Comparison of ENCODE assay signal across 8 cellular contexts in genomic region chr19:38337360-38337653, GRCh38. TPM values are rescaled to one million over a fixed set of nuclear protein-coding genes. Genes with fewer than 3 reads are reported as not detected.
DNase-seq lines count a peak whose midpoint lies in the region; ATAC-seq and TF ChIP-seq lines count a peak whose summit lies in the region.

No MANE protein-coding gene starts in this region.

- H3K27me3 ChIP-seq in A673 (replicated peaks; ENCODE audit: insufficient read depth, low read depth, low read length, poor library complexity) (no peaks in the 10 kb centered on the region), HL-60 (ENCODE audit: insufficient read depth, poor library complexity, severe bottlenecking) (no peaks in the 10 kb centered on the region), brain microvascular endothelial cell (replicated peaks) (no peaks in the 10 kb centered on the region), mucosa of stomach (ENCODE audit: control insufficient read depth, insufficient read depth, low read length) (no peaks in the 10 kb centered on the region)

- DNase-seq in A673 (ENCODE audit: low spot score) (no peak), HL-60 (ENCODE audit: low read depth in 1 of 2, low spot score in 1 of 2) (no peak), brain microvascular endothelial cell (no peak), pons (ENCODE audit: low spot score) (no peak), EL (no peak)

- CTCF ChIA-PET in A673 (lab: Charles Lee) = interaction anchor here (0.5 kb wide), 1 partner anchor 736 kb away, joined by 4 read pairs; no protein-coding TSS in a partner anchor

- no TSS peak for BruUV-seq in A673 (replicated peaks; lab: Mats Ljungman, UMichigan)

- TF ChIP-seq CTCF in A673 (conservative IDR thresholded peaks at IDR 0.05; ENCODE audit: low read depth, low read length) (no peak), HL-60 (IDR thresholded peaks at IDR 0.05; ENCODE audit: insufficient read depth, low read length) (no peak), brain microvascular endothelial cell (IDR thresholded peaks at IDR 0.05; ENCODE audit: low read depth, low read length, missing control alignments) (no peak)

- H3K4me3 ChIP-seq in A673 (ENCODE audit: low read depth, low read length, poor library complexity, severe bottlenecking) (peak overlapping the region; percentile 59), HL-60 (replicated peaks; ENCODE audit: insufficient read depth, low read length) (peak overlapping the region; percentile 87), brain microvascular endothelial cell (ENCODE audit: low read depth, low read length) (peak overlapping the region; percentile 83), mucosa of stomach (ENCODE audit: low read length) (no peak overlapping the region)

- ATAC-seq in HG03196 (IDR thresholded peaks at IDR 0.05; ENCODE audit: unreplicated experiment) = no peak
- no peak for ATAC-seq in GM21515 (IDR thresholded peaks at IDR 0.05; ENCODE audit: unreplicated experiment)

- peak overlapping the region; percentile 36 for H3K9ac ChIP-seq in mucosa of stomach (ENCODE audit: low read length)

- H3K4me1 ChIP-seq in A673 (ENCODE audit: insufficient read depth, low read length, poor library complexity, severe bottlenecking) (no peaks in the 10 kb centered on the region), mucosa of stomach (ENCODE audit: control insufficient read depth, insufficient read depth, low read length) (peaks cover 5% of the 10 kb centered on the region)

- intact Hi-C loops in A673 (cut with micrococcal nuclease; ENCODE audit: unreplicated experiment) = loop anchor here (5.0 to 10.0 kb wide), 3 partner anchors 35 to 193 kb away; partner anchors contain the start of gene PSMD8

- peak overlapping the region; percentile 53 for H3K27ac ChIP-seq in A673 (ENCODE audit: low read depth, low read length, poor library complexity, severe bottlenecking)
- H3K27ac ChIP-seq in HL-60 (replicated peaks) = no peak overlapping the region
- no peak overlapping the region for H3K27ac ChIP-seq in brain microvascular endothelial cell

- H3K36me3 ChIP-seq in A673 (ENCODE audit: insufficient read depth, low read length, poor library complexity, severe bottlenecking) = no peaks in the 10 kb centered on the region
- no peaks in the 10 kb centered on the region for H3K36me3 ChIP-seq in brain microvascular endothelial cell (replicated peaks)
- H3K36me3 ChIP-seq in mucosa of stomach (ENCODE audit: control insufficient read depth, insufficient read depth, low read length) = no peaks in the 10 kb centered on the region

- POLR2A ChIA-PET in A673 (lab: Charles Lee; ENCODE audit: low non-redundant PET) = no interaction called here

- H3K9me3 ChIP-seq in A673 (ENCODE audit: low read depth, low read length, poor library complexity, severe bottlenecking) (no peaks in the 10 kb centered on the region), mucosa of stomach (ENCODE audit: control insufficient read depth, low read length) (no peaks in the 10 kb centered on the region)

- in situ Hi-C loops in brain microvascular endothelial cell (cut with HindIII; ENCODE audit: low pct_ligation_motif_present, low sequenced_read_pairs) = no loop called here

RNA-seq across cellular contexts. Expression of gene CATSPERG, which starts 1.7 kb away (rescaled TPM):
- 1.2 and 1.3 TPM in 2 replicates for total RNA-seq in A673 (2021)

RNA-seq across cellular contexts. Expression of gene KCNK6, which starts 17.7 kb away (rescaled TPM):
- total RNA-seq in A673 (2021) = 0.11 TPM in 1 of 2 replicates, not detected in the other

RNA-seq across cellular contexts. Expression of gene YIF1B, which starts 21.6 kb away (rescaled TPM):
- 57.6 and 66.2 TPM in 2 replicates for total RNA-seq in A673 (2021)

RNA-seq across cellular contexts. Expression of gene C19orf33, which starts 33.3 kb away (rescaled TPM):
- total RNA-seq in A673 (2021) = not detected in 2 replicates

RNA-seq across cellular contexts. Expression of gene PSMD8, which starts 37.1 kb away (rescaled TPM):
- 303 and 321 TPM in 2 replicates for total RNA-seq in A673 (2021)
